Comparison of ENCODE assay signal across 1 cellular context in the genomic region with DNA sequence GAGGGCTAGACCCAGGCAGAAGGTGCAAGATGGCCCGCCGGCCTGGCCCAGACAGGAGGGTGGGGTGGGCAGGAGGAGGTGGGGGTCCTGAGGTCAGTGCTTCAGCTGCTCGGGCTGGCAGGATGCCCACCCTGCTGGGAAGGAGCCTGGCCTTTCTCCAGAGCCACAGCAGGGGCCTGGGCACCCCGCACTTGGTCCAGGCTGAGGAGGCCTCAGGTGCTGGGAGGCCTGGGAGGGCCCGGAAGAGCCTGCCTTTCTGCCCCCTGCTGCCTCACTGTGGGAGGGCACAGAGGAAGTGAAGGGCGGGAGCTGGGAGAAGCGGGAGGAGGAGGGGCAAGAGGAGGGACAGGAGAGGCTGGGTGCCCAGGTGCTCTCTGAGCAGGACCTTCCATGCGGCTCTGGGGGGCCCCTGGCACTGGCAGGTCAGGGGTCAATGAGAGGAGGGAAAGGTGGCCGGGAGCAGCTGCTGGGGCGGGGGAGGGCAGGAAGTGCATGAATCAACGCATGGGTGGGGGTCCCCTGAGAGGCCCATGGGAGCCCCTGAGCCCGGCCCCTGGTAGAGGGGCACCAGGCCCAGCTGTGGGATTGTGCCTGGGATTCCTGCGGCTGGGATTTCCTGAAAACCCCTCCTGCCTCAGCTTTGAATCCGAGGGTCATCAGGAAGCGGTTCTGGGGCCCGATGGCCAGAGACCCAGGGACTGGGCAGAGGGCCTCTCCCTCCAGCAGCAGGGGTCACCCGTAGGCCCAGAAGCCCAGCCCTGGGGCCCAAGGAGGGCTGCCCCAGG.
TF ChIP-seq lines count a peak whose summit lies in the region.

No MANE protein-coding gene starts in this region.

TF ChIP-seq in HEK293, 187 proteins besides CTCF, POLR2A, EP300 and RAD21 (continued from another document):
- TF ChIP-seq, protein P1, sequence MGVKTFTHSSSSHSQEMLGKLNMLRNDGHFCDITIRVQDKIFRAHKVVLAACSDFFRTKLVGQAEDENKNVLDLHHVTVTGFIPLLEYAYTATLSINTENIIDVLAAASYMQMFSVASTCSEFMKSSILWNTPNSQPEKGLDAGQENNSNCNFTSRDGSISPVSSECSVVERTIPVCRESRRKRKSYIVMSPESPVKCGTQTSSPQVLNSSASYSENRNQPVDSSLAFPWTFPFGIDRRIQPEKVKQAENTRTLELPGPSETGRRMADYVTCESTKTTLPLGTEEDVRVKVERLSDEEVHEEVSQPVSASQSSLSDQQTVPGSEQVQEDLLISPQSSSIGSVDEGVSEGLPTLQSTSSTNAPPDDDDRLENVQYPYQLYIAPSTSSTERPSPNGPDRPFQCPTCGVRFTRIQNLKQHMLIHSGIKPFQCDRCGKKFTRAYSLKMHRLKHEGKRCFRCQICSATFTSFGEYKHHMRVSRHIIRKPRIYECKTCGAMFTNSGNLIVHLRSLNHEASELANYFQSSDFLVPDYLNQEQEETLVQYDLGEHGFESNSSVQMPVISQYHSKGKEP (tag by site-specific recombination; IDR thresholded peaks at IDR 0.05): 0 out of 2 replicates have a peak, but pooled peaks have one; percentile 10
- no peak for TF ChIP-seq ZFP3 (tag by site-specific recombination; IDR thresholded peaks at IDR 0.05; ENCODE audit: low read depth)
